ENCODE assay signal across 10 cellular contexts in the genomic region with DNA sequence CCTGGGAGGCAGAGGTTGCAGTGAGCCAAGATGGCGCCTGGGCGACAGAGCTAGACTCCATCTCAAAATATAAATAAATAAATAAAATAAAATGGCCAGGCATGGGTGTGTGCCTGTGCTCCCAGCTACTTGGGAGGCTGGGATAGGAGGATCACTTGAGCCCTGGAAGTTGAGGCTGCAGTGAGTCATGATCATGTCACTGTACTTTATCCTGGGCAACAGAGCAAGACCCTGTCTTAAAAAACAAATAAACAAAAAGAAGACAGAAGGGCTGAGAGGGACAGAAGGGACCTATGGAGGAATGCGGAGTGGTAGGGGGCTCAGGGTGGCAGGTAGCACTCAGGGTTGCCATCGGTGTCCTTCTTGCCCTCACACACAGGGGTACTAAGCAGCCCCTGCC. TPM values are rescaled to one million over a fixed set of nuclear protein-coding genes. Genes with fewer than 3 reads are reported as not detected.
A peak's percentile ranks its signal among the peaks of the same experiment; 100 is the strongest.
DNase-seq lines count a peak whose midpoint lies in the region; ATAC-seq and TF ChIP-seq lines count a peak whose summit lies in the region.
"Had no signal": no experiment of that assay in that cellular context is flagged by ENCODE, and none has a peak within 500 bp of the region (broad histone marks: within the 10 kb centered on the region; RNA-seq: fewer than 3 reads in every experiment).

No MANE protein-coding gene starts in this region.

- no peaks in the 10 kb centered on the region for H3K27me3 Mint-ChIP-seq in activated naive CD8-positive, alpha-beta T cell
- H3K27me3 Mint-ChIP-seq in activated naive CD8-positive, alpha-beta T cell treated with anti-CD3 and anti-CD28 coated beads for 36 hours, result no peaks in the 10 kb centered on the region
- no peaks in the 10 kb centered on the region for H3K27me3 Mint-ChIP-seq in activated T-helper 2 cell treated with anti-CD3 and anti-CD28 coated beads, Interferon-gamma antibody, Interleukin-2, Interleukin-4, amounts not matched to agents 10 μg/mL and 5 μg/mL and 100 μg/mL, durations not matched to agents 14 hours and 24 hours and 36 hours (ENCODE audit: low read depth)

- peaks cover 84% of the 10 kb centered on the region for H3K4me1 Mint-ChIP-seq in activated naive CD8-positive, alpha-beta T cell (ENCODE audit: low read depth)
- peaks cover 75% of the 10 kb centered on the region for H3K4me1 Mint-ChIP-seq in activated naive CD8-positive, alpha-beta T cell treated with anti-CD3 and anti-CD28 coated beads for 36 hours
- peaks cover 64% of the 10 kb centered on the region for H3K4me1 Mint-ChIP-seq in activated T-helper 2 cell treated with anti-CD3 and anti-CD28 coated beads, Interferon-gamma antibody, Interleukin-2, Interleukin-4, amounts not matched to agents 10 μg/mL and 5 μg/mL and 100 μg/mL, durations not matched to agents 14 hours and 24 hours and 36 hours (ENCODE audit: low read depth)

- H3K27ac Mint-ChIP-seq in activated naive CD8-positive, alpha-beta T cell, result peak overlapping the region; percentile 97
- H3K27ac Mint-ChIP-seq in activated naive CD8-positive, alpha-beta T cell treated with anti-CD3 and anti-CD28 coated beads for 36 hours, result no peak overlapping the region
- peak overlapping the region; percentile 43 for H3K27ac Mint-ChIP-seq in activated T-helper 2 cell treated with anti-CD3 and anti-CD28 coated beads, Interferon-gamma antibody, Interleukin-2, Interleukin-4, amounts not matched to agents 10 μg/mL and 5 μg/mL and 100 μg/mL, durations not matched to agents 14 hours and 24 hours and 36 hours

- no peaks in the 10 kb centered on the region for H3K9me3 Mint-ChIP-seq in activated naive CD8-positive, alpha-beta T cell (ENCODE audit: low read depth)
- H3K9me3 Mint-ChIP-seq in activated naive CD8-positive, alpha-beta T cell treated with anti-CD3 and anti-CD28 coated beads for 36 hours, result no peaks in the 10 kb centered on the region
- no peaks in the 10 kb centered on the region for H3K9me3 Mint-ChIP-seq in activated T-helper 2 cell treated with anti-CD3 and anti-CD28 coated beads, Interferon-gamma antibody, Interleukin-2, Interleukin-4, amounts not matched to agents 10 μg/mL and 5 μg/mL and 100 μg/mL, durations not matched to agents 14 hours and 24 hours and 36 hours

- H3K27me3 ChIP-seq in lower lobe of right lung (ENCODE audit: low read depth) (no peaks in the 10 kb centered on the region), thymus (ENCODE audit: control insufficient read depth, insufficient read depth) (no peaks in the 10 kb centered on the region)

- H3K36me3 Mint-ChIP-seq in activated naive CD8-positive, alpha-beta T cell, result peaks cover 24% of the 10 kb centered on the region
- peaks cover 45% of the 10 kb centered on the region for H3K36me3 Mint-ChIP-seq in activated naive CD8-positive, alpha-beta T cell treated with anti-CD3 and anti-CD28 coated beads for 36 hours
- H3K36me3 Mint-ChIP-seq in activated T-helper 2 cell treated with anti-CD3 and anti-CD28 coated beads, Interferon-gamma antibody, Interleukin-2, Interleukin-4, amounts not matched to agents 10 μg/mL and 5 μg/mL and 100 μg/mL, durations not matched to agents 14 hours and 24 hours and 36 hours (ENCODE audit: low read depth), result peaks cover 64% of the 10 kb centered on the region

- intact Hi-C loops in activated T-helper 2 cell treated with anti-CD3 and anti-CD28 coated beads, Interferon-gamma antibody, Interleukin-2, Interleukin-4, amounts not matched to agents 10 μg/mL and 5 μg/mL and 100 μg/mL, durations not matched to agents 14 hours and 24 hours and 36 hours (cut with micrococcal nuclease), result no loop called here
- intact Hi-C loops in lower lobe of right lung (cut with DNase I), result no loop called here

- H3K4me3 Mint-ChIP-seq in activated naive CD8-positive, alpha-beta T cell, result no peak overlapping the region
- H3K4me3 Mint-ChIP-seq in activated naive CD8-positive, alpha-beta T cell treated with anti-CD3 and anti-CD28 coated beads for 36 hours, result no peak overlapping the region
- no peak overlapping the region for H3K4me3 Mint-ChIP-seq in activated T-helper 2 cell treated with anti-CD3 and anti-CD28 coated beads, Interferon-gamma antibody, Interleukin-2, Interleukin-4, amounts not matched to agents 10 μg/mL and 5 μg/mL and 100 μg/mL, durations not matched to agents 14 hours and 24 hours and 36 hours (ENCODE audit: low read depth)

- H3K9me3 ChIP-seq in lower lobe of right lung, result no peaks in the 10 kb centered on the region
- H3K9me3 ChIP-seq in thymus (ENCODE audit: control insufficient read depth), result no peaks in the 10 kb centered on the region

- no peak for DNase-seq in activated naive CD8-positive, alpha-beta T cell treated with anti-CD3 and anti-CD28 coated beads for 36 hours
- DNase-seq in activated T-helper 2 cell treated with anti-CD3 and anti-CD28 coated beads, Interferon-gamma antibody, Interleukin-2, Interleukin-4, amounts not matched to agents 10 μg/mL and 5 μg/mL and 100 μg/mL, durations not matched to agents 14 hours and 24 hours and 36 hours (ENCODE audit: low spot score), result no peak
- DNase-seq in lower lobe of right lung (no peak), SKM-1 (lab: John Stamatoyannopoulos, UW; ENCODE audit: unreplicated experiment) (no peak), mucosa of gallbladder (ENCODE audit: low spot score) (no peak)
- DNase-seq: left colon, NCI-H1436 treated with DMSO at 0.1 percent for 48 hours had no signal

- H3K4me1 ChIP-seq in lower lobe of right lung, result peaks cover 55% of the 10 kb centered on the region
- peaks cover 39% of the 10 kb centered on the region for H3K4me1 ChIP-seq in thymus (ENCODE audit: control insufficient read depth, insufficient read depth, low read length)

- H3K27ac ChIP-seq in lower lobe of right lung, result peak overlapping the region; percentile 85
- peak overlapping the region; percentile 39 for H3K27ac ChIP-seq in thymus (ENCODE audit: low read depth)

- ATAC-seq in lower lobe of right lung, result no peak
- ATAC-seq in HG03520 (IDR thresholded peaks at IDR 0.05; ENCODE audit: unreplicated experiment), result no peak
- ATAC-seq: left colon had no signal

- peaks cover 6% of the 10 kb centered on the region for H3K36me3 ChIP-seq in lower lobe of right lung
- H3K36me3 ChIP-seq in thymus (ENCODE audit: control insufficient read depth, insufficient read depth), result peaks cover 5% of the 10 kb centered on the region

- WGBS in thymus, result 98% methylated on average over 4 of the region's 4 CpGs

- no peak for TF ChIP-seq CTCF in lower lobe of right lung (IDR thresholded peaks at IDR 0.05)

- H3K4me3 ChIP-seq in lower lobe of right lung (no peak overlapping the region), thymus (ENCODE audit: low read length) (no peak overlapping the region)

RNA-seq across cellular contexts. Expression of a gene that starts 40.8 kb away (rescaled TPM):
- 1 to 10 TPM; 8.1 to 8.5 TPM for total RNA-seq in activated naive CD8-positive, alpha-beta T cell treated with anti-CD3 and anti-CD28 coated beads for 36 hours
- 10.1 and 13.3 TPM in 2 replicates for total RNA-seq in activated T-helper 2 cell treated with anti-CD3 and anti-CD28 coated beads, Interferon-gamma antibody, Interleukin-2, Interleukin-4, amounts not matched to agents 10 μg/mL and 5 μg/mL and 100 μg/mL, durations not matched to agents 14 hours and 24 hours and 36 hours
- total RNA-seq in lower lobe of right lung (19.3 TPM), mucosa of gallbladder (33.4 TPM)
- polyA plus RNA-seq in thymus, result 16.6 TPM

RNA-seq across cellular contexts. Expression of a gene that starts 43.0 kb away (rescaled TPM):
- 10 to 100 TPM; 20.3 to 22.3 TPM for total RNA-seq in activated naive CD8-positive, alpha-beta T cell treated with anti-CD3 and anti-CD28 coated beads for 36 hours
- total RNA-seq in activated T-helper 2 cell treated with anti-CD3 and anti-CD28 coated beads, Interferon-gamma antibody, Interleukin-2, Interleukin-4, amounts not matched to agents 10 μg/mL and 5 μg/mL and 100 μg/mL, durations not matched to agents 14 hours and 24 hours and 36 hours, result 36.2 and 38.0 TPM in 2 replicates
- 36.1 TPM for total RNA-seq in lower lobe of right lung
- 9.8 TPM for polyA plus RNA-seq in thymus
- 27.8 TPM for total RNA-seq in mucosa of gallbladder

RNA-seq across cellular contexts. Expression of a gene that starts 58.7 kb away (rescaled TPM):
- total RNA-seq in activated naive CD8-positive, alpha-beta T cell treated with anti-CD3 and anti-CD28 coated beads for 36 hours, result under 1 TPM; 0.14 to 0.41 TPM
- total RNA-seq in activated T-helper 2 cell treated with anti-CD3 and anti-CD28 coated beads, Interferon-gamma antibody, Interleukin-2, Interleukin-4, amounts not matched to agents 10 μg/mL and 5 μg/mL and 100 μg/mL, durations not matched to agents 14 hours and 24 hours and 36 hours, result 0.30 and 0.37 TPM in 2 replicates
- 0.65 TPM for total RNA-seq in lower lobe of right lung
- polyA plus RNA-seq in thymus, result 0.09 TPM
- 0.32 TPM for total RNA-seq in mucosa of gallbladder
